In genomic region chr11:100692290-100692689, GRCh38 we compare ENCODE assay signal across 21 cellular contexts.
"Had no signal": no experiment of that assay in that cellular context is flagged by ENCODE, and none has a peak within 500 bp of the region (broad histone marks: within the 10 kb centered on the region; RNA-seq: fewer than 3 reads in every experiment).

No MANE protein-coding gene starts in this region.

- ATAC-seq: effector memory CD8-positive, alpha-beta T cell; esophagus mucosa; left cardiac atrium; lower lobe of right lung; naive thymus-derived CD8-positive, alpha-beta T cell; stimulated activated naive B cell treated with anti-CD40 and anti-IgM and Interleukin-4, amounts not matched to agents 10 μg/mL and 1 μg/mL and 100 μg/mL, for 72 hours; stimulated activated naive CD8-positive, alpha-beta T cell treated with anti-CD3 and anti-CD28 coated beads, Interleukin-15, amount 100 ng/mL, for 72 hours had no signal

- H3K27ac ChIP-seq: left ventricle myocardium inferior, lower lobe of right lung, right atrium auricular region, sigmoid colon had no signal

- FAIRE-seq: colon, frontal cortex, kidney, urothelium cell line had no signal

- H3K9me3 ChIP-seq: left ventricle myocardium inferior, lower lobe of right lung, right atrium auricular region, sigmoid colon had no signal

- H3K36me3 ChIP-seq: left ventricle myocardium inferior, lower lobe of right lung, right atrium auricular region, sigmoid colon had no signal

- H3K27me3 ChIP-seq: right atrium auricular region, sigmoid colon had no signal

- H3K4me3 ChIP-seq: left ventricle myocardium inferior, lower lobe of right lung, right atrium auricular region, sigmoid colon, skin epidermis had no signal

- DNase-seq: cerebellar nuclear complex; effector memory CD8-positive, alpha-beta T cell; immature natural killer cell; kidney; left cardiac atrium; left ventricle myocardium inferior; lower lobe of right lung; mesenchymal stem cell; naive thymus-derived CD8-positive, alpha-beta T cell; sigmoid colon; stimulated activated CD4-positive, alpha-beta T cell treated with anti-CD3 and anti-CD28 coated beads, Interleukin-2, amount 100 ng/mL, for 24 hours; stimulated activated CD4-positive, alpha-beta T cell treated with anti-CD3 and anti-CD28 coated beads, Interleukin-4, amount 100 ng/mL, for 4 hours; stimulated activated naive B cell treated with anti-CD40 and anti-IgM and Interleukin-4, amounts not matched to agents 10 μg/mL and 1 μg/mL and 100 μg/mL, for 72 hours; stimulated activated naive CD8-positive, alpha-beta T cell treated with anti-CD3 and anti-CD28 coated beads, Interleukin-15, amount 100 ng/mL, for 72 hours; substantia nigra had no signal
